Comparison of ENCODE assay signal across 15 cellular contexts in the genomic region with DNA sequence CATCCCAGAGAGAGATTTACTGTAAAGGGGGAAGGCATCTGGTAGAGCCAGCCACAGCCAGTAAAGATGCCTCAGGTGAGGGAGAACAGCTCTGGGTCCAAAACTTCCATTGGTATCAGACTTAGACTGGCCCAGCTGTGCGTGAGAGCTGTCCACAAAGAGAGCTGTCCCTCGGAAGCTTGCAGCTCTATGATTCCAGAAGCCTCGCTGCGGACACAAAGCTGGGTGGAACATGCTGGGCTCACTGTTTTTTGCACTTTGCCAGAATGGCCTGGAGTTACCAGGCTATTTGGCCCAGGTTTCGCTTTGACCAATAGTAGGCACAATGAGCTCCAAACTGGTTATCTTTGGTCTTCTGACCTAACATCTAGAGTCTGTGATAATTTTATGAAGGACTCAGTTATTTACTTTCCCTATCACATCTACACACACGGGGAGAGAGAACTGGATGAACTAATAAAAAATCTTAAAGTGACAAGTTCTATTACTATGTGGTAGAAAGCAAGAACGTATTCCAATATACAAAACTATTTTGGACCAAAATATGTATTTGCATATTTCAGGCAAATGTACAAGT.
"Had no signal": no experiment of that assay in that cellular context is flagged by ENCODE, and none has a peak within 500 bp of the region (broad histone marks: within the 10 kb centered on the region; RNA-seq: fewer than 3 reads in every experiment).

No MANE protein-coding gene starts in this region.

- H3K27ac ChIP-seq: SK-N-MC, tibial nerve had no signal

- H3K4me1 ChIP-seq: tibial nerve had no signal

- H3K27me3 ChIP-seq: tibial nerve had no signal

- ATAC-seq: sciatic nerve had no signal

- DNase-seq: activated CD4-positive, alpha-beta T cell treated with anti-CD3 and anti-CD28 coated beads for 1 hour; activated CD4-positive, alpha-beta T cell treated with anti-CD3 and anti-CD28 coated beads, Interleukin-2, amount 50 U/mL, for 4 hours; activated naive CD4-positive, alpha-beta T cell treated with Interleukin-2 at 50 U/mL for 16 hours; activated T-cell treated with anti-CD3 and anti-CD28 coated beads for 4 hours; aorta; hippocampal formation; mesendoderm; occipital lobe; T-helper 9 cell had no signal

- FAIRE-seq: bronchial epithelial cell, endometrium had no signal

- H3K9me3 Mint-ChIP-seq: natural killer cell treated with Interleukin-12 subunit alpha and Interleukin-12 subunit beta and Interleukin-15 and Interleukin-18, amount 100 ng/mL, for 72 hours had no signal

- H3K4me3 ChIP-seq: SK-N-MC, tibial nerve had no signal

- H3K36me3 ChIP-seq: tibial nerve had no signal

- H3K36me3 Mint-ChIP-seq: natural killer cell treated with Interleukin-12 subunit alpha and Interleukin-12 subunit beta and Interleukin-15 and Interleukin-18, amount 100 ng/mL, for 72 hours had no signal

- H3K9me3 ChIP-seq: tibial nerve had no signal

- H3K27ac Mint-ChIP-seq: natural killer cell treated with Interleukin-12 subunit alpha and Interleukin-12 subunit beta and Interleukin-15 and Interleukin-18, amount 100 ng/mL, for 72 hours had no signal

- H3K4me3 Mint-ChIP-seq: natural killer cell treated with Interleukin-12 subunit alpha and Interleukin-12 subunit beta and Interleukin-15 and Interleukin-18, amount 100 ng/mL, for 72 hours had no signal
